14 cellular contexts compared by ENCODE assay signal in the genomic region with DNA sequence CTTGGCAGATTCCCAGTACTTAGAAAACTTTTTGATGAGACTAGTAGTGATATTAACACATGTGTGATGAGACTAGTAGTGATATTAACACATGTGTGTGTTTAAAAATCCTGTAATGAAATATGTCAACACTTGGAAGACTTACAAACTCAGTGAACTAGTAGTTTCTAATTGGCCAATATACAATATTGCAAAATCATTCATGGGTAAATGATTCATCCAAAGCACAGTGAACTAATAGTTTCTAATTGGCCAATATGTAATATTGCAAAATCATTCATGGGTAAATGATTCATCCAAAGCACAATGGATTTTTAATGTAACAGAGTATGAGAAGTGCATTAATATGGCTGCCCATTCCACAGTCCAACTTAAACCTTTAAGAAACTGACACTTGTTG.
DNase-seq lines count a peak whose midpoint lies in the region; ATAC-seq and TF ChIP-seq lines count a peak whose summit lies in the region.
"Had no signal": no experiment of that assay in that cellular context is flagged by ENCODE, and none has a peak within 500 bp of the region (broad histone marks: within the 10 kb centered on the region; RNA-seq: fewer than 3 reads in every experiment).

No MANE protein-coding gene starts in this region.

- peaks cover 0 to 3% of the 10 kb centered on the region in 2 donors for H3K36me3 ChIP-seq in body of pancreas (replicated peaks in 1 of 2; ENCODE audit: insufficient read depth in 1 of 2, low read depth in 2 of 2)
- H3K36me3 ChIP-seq in CD8-positive, alpha-beta memory T cell (ENCODE audit: insufficient read depth, low read length), result no peaks in the 10 kb centered on the region

- no peaks in the 10 kb centered on the region for H3K27me3 ChIP-seq in body of pancreas
- H3K27me3 ChIP-seq in CD8-positive, alpha-beta memory T cell (ENCODE audit: insufficient read depth, low read length, poor library complexity, severe bottlenecking), result no peaks in the 10 kb centered on the region

- no peaks in the 10 kb centered on the region for H3K36me3 Mint-ChIP-seq in immature natural killer cell
- no peaks in the 10 kb centered on the region for H3K36me3 Mint-ChIP-seq in CD8-positive, alpha-beta memory T cell

- H3K4me3 Mint-ChIP-seq in immature natural killer cell, result no peak overlapping the region
- H3K4me3 Mint-ChIP-seq in CD8-positive, alpha-beta memory T cell, result no peak overlapping the region

- H3K4me3 ChIP-seq in body of pancreas, result no peak overlapping the region
- H3K4me3 ChIP-seq in CD8-positive, alpha-beta memory T cell (ENCODE audit: low read length), result no peak overlapping the region

- ATAC-seq in body of pancreas (peak; percentile 98), left lobe of liver (peak; percentile 46), HG03457 (IDR thresholded peaks at IDR 0.05; ENCODE audit: unreplicated experiment) (no peak)

- peaks cover 20% of the 10 kb centered on the region for H3K4me1 ChIP-seq in body of pancreas
- H3K4me1 ChIP-seq in CD8-positive, alpha-beta memory T cell (ENCODE audit: insufficient read depth, low read length), result no peaks in the 10 kb centered on the region

- TF ChIP-seq CTCF in body of pancreas (IDR thresholded peaks at IDR 0.05), result no peak
- no peak for TF ChIP-seq CTCF in GM13977 (IDR thresholded peaks at IDR 0.05; ENCODE audit: extremely low read depth, insufficient read depth, missing control alignments)

- peaks cover 2 to 12% (median 2%) of the 10 kb centered on the region in 3 donors for H3K27me3 Mint-ChIP-seq in immature natural killer cell (ENCODE audit: low read depth in 3 of 3)
- H3K27me3 Mint-ChIP-seq in CD8-positive, alpha-beta memory T cell, result peaks cover 16 to 25% of the 10 kb centered on the region in 2 donors

- CTCF ChIA-PET in CD8-positive, alpha-beta memory T cell (lab: Charles Lee), result no interaction called here

- TF ChIP-seq POLR2A in body of pancreas (IDR thresholded peaks at IDR 0.05), result no peak

- POLR2A ChIA-PET in CD8-positive, alpha-beta memory T cell (lab: Charles Lee), result no interaction called here

- H3K27ac Mint-ChIP-seq in immature natural killer cell, result no peak overlapping the region
- H3K27ac Mint-ChIP-seq in CD8-positive, alpha-beta memory T cell, result no peak overlapping the region

- intact Hi-C loops in body of pancreas (cut with DNase I), result no loop called here

- H3K27ac ChIP-seq in body of pancreas, result peak overlapping the region in 1 of 4 donors; percentile 34
- H3K27ac ChIP-seq in CD8-positive, alpha-beta memory T cell (ENCODE audit: low read depth, low read length), result no peak overlapping the region

- no peaks in the 10 kb centered on the region for H3K4me1 Mint-ChIP-seq in immature natural killer cell
- no peaks in the 10 kb centered on the region for H3K4me1 Mint-ChIP-seq in CD8-positive, alpha-beta memory T cell

- in situ Hi-C loops in GM13977 (cut with MboI; ENCODE audit: low pct_unique_long_range_greater_than_20kb, low sequenced_read_pairs, unreplicated experiment), result no loop called here

- H3K9me3 ChIP-seq in body of pancreas, result no peaks in the 10 kb centered on the region
- no peaks in the 10 kb centered on the region for H3K9me3 ChIP-seq in CD8-positive, alpha-beta memory T cell (ENCODE audit: low read length)

- no peaks in the 10 kb centered on the region for H3K9me3 Mint-ChIP-seq in immature natural killer cell
- no peaks in the 10 kb centered on the region for H3K9me3 Mint-ChIP-seq in CD8-positive, alpha-beta memory T cell

- peak; percentile 61 for DNase-seq in AG08395 (ENCODE audit: low spot score)
- peak; percentile 38 for DNase-seq in HT1080 (ENCODE audit: low read depth)
- DNase-seq in body of pancreas, result no peak
- DNase-seq in left lobe of liver (ENCODE audit: low spot score), result no peak
- no peak for DNase-seq in GM13977 (ENCODE audit: low spot score)
- DNase-seq in immature natural killer cell, result no peak
- no peak for DNase-seq in CD8-positive, alpha-beta memory T cell
- DNase-seq: C1 segment of cervical spinal cord; caudate nucleus; head of caudate nucleus; NCI-H1417; stimulated activated CD4-positive, alpha-beta T cell treated with anti-CD3 and anti-CD28 coated beads, Interleukin-12 subunit alpha, Interleukin-12 subunit beta, amount 100 ng/mL, for 4 hours; T1000 had no signal

Comparison
In these comparisons a context has a peak if more than half of its experiments do, and no peak if none do; other contexts are left out.
1. DNase-seq: peak in AG08395 (single experiment) and HT1080 (single experiment); none in body of pancreas (0 of 4), left lobe of liver (single experiment), GM13977 (single experiment), immature natural killer cell (0 of 3) and CD8-positive, alpha-beta memory T cell (0 of 5).